In the genomic region with DNA sequence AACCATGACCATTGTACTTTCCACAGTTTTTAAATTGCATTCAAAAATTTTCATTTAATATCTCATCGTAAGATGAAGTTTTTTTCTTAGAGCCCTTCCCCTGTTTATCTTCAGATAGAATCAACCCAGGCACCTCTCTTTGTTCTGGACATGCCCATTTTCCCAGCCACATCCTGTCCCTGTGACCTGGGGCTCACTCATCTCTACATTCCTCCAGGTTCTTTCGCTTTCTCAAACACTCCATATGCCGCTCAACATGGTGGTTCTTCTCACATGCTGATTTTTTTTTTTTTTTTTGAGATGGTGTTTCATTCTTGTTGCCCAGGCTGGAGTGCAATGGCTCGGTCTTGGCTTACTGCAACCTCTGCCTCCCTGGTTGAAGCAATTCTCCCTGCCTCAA, we compare ENCODE assay signal across 11 cellular contexts. TPM values are rescaled to one million over a fixed set of nuclear protein-coding genes. Genes with fewer than 3 reads are reported as not detected.
A peak's percentile ranks its signal among the peaks of the same experiment; 100 is the strongest.
DNase-seq lines count a peak whose midpoint lies in the region; ATAC-seq and TF ChIP-seq lines count a peak whose summit lies in the region.
"Not testable (repeated sequence)": the region's sequence is repeated elsewhere in the genome, so short reads cannot be mapped to it uniquely, and the experiment has no call there.
"Had no signal": no experiment of that assay in that cellular context is flagged by ENCODE, and none has a peak within 500 bp of the region (broad histone marks: within the 10 kb centered on the region; RNA-seq: fewer than 3 reads in every experiment).

No MANE protein-coding gene starts in this region.

- H4K20me1 ChIP-seq in Loucy (ENCODE audit: insufficient read depth, low read length, poor library complexity, severe bottlenecking): not testable (repeated sequence)

- not testable (repeated sequence) for H3K79me2 ChIP-seq in Loucy (ENCODE audit: insufficient read depth, low read length)

- H3F3A ChIP-seq in Loucy (ENCODE audit: low read depth): not testable (repeated sequence)

- H3K4me1 ChIP-seq in Loucy (ENCODE audit: insufficient read depth, low read length, poor library complexity, severe bottlenecking): peaks cover 19% of the 10 kb centered on the region

- not testable (repeated sequence) for ATAC-seq in effector memory CD8-positive, alpha-beta T cell (replicated peaks)
- peak; percentile 20 to 24 (median 24) for ATAC-seq in natural killer cell

- not testable (repeated sequence) for TF ChIP-seq CTCF in Loucy (conservative IDR thresholded peaks at IDR 0.05; ENCODE audit: low read length); natural killer cell (IDR thresholded peaks at IDR 0.05)

- not testable (repeated sequence) for H3K36me3 ChIP-seq in Loucy (ENCODE audit: insufficient read depth, low read length)

- H3K9me3 Mint-ChIP-seq in activated CD4-positive, alpha-beta T cell treated with anti-CD3 and anti-CD28 coated beads, Interleukin-2, amount 10 ng/mL, durations not matched to agents 24 days and 14 days; activated T-helper 2 cell treated with anti-CD3 and anti-CD28 coated beads, Interferon-gamma antibody, Interleukin-2, Interleukin-4, amounts not matched to agents 10 μg/mL and 5 μg/mL and 100 μg/mL, durations not matched to agents 14 hours and 24 hours and 36 hours; activated naive CD4-positive, alpha-beta T cell treated with anti-CD3 and anti-CD28 coated beads, Interleukin-2, amount 50 U/mL, for 24 hours; effector memory CD8-positive, alpha-beta T cell; natural killer cell: not testable (repeated sequence)

- intact Hi-C loops in activated CD4-positive, alpha-beta T cell treated with anti-CD3 and anti-CD28 coated beads, Interleukin-2, amount 10 ng/mL, durations not matched to agents 24 days and 14 days (cut with micrococcal nuclease); activated T-helper 2 cell treated with anti-CD3 and anti-CD28 coated beads, Interferon-gamma antibody, Interleukin-2, Interleukin-4, amounts not matched to agents 10 μg/mL and 5 μg/mL and 100 μg/mL, durations not matched to agents 14 hours and 24 hours and 36 hours (cut with micrococcal nuclease); natural killer cell (cut with micrococcal nuclease): not testable (repeated sequence)

- DNase-seq in activated CD4-positive, alpha-beta T cell treated with anti-CD3 and anti-CD28 coated beads, Interleukin-2, amount 10 ng/mL, durations not matched to agents 24 days and 14 days; activated T-helper 2 cell treated with anti-CD3 and anti-CD28 coated beads, Interferon-gamma antibody, Interleukin-2, Interleukin-4, amounts not matched to agents 10 μg/mL and 5 μg/mL and 100 μg/mL, durations not matched to agents 14 hours and 24 hours and 36 hours (ENCODE audit: low spot score); effector memory CD8-positive, alpha-beta T cell; natural killer cell: not testable (repeated sequence)

- not testable (repeated sequence) for H3K27me3 Mint-ChIP-seq in activated CD4-positive, alpha-beta T cell treated with anti-CD3 and anti-CD28 coated beads, Interleukin-2, amount 10 ng/mL, durations not matched to agents 24 days and 14 days; activated T-helper 2 cell treated with anti-CD3 and anti-CD28 coated beads, Interferon-gamma antibody, Interleukin-2, Interleukin-4, amounts not matched to agents 10 μg/mL and 5 μg/mL and 100 μg/mL, durations not matched to agents 14 hours and 24 hours and 36 hours (ENCODE audit: low read depth); activated naive CD4-positive, alpha-beta T cell treated with anti-CD3 and anti-CD28 coated beads, Interleukin-2, amount 50 U/mL, for 24 hours; natural killer cell (ENCODE audit: low read depth in 2 of 2)
- H3K27me3 Mint-ChIP-seq in effector memory CD8-positive, alpha-beta T cell: peaks cover 0 to 23% of the 10 kb centered on the region in 2 donors

- H3K9me2 ChIP-seq in Loucy (replicated peaks; ENCODE audit: low read depth, low read length): not testable (repeated sequence)

- not testable (repeated sequence) for H2AFZ ChIP-seq in Loucy (ENCODE audit: low read length)

- H3K9ac ChIP-seq in Loucy (ENCODE audit: low read depth, low read length, poor library complexity, severe bottlenecking): not testable (repeated sequence)

- H3K4me1 Mint-ChIP-seq in activated CD4-positive, alpha-beta T cell treated with anti-CD3 and anti-CD28 coated beads, Interleukin-2, amount 10 ng/mL, durations not matched to agents 24 days and 14 days: peaks cover 22% of the 10 kb centered on the region
- peaks cover 33% of the 10 kb centered on the region for H3K4me1 Mint-ChIP-seq in activated T-helper 2 cell treated with anti-CD3 and anti-CD28 coated beads, Interferon-gamma antibody, Interleukin-2, Interleukin-4, amounts not matched to agents 10 μg/mL and 5 μg/mL and 100 μg/mL, durations not matched to agents 14 hours and 24 hours and 36 hours (ENCODE audit: low read depth)
- not testable (repeated sequence) for H3K4me1 Mint-ChIP-seq in activated naive CD4-positive, alpha-beta T cell treated with anti-CD3 and anti-CD28 coated beads, Interleukin-2, amount 50 U/mL, for 24 hours
- peaks cover 27 to 32% of the 10 kb centered on the region in 2 donors for H3K4me1 Mint-ChIP-seq in effector memory CD8-positive, alpha-beta T cell (ENCODE audit: low read depth in 2 of 2)
- H3K4me1 Mint-ChIP-seq in natural killer cell: peaks cover 54 to 62% of the 10 kb centered on the region in 2 donors

- peak overlapping the region; percentile 32 for H3K27ac Mint-ChIP-seq in activated CD4-positive, alpha-beta T cell treated with anti-CD3 and anti-CD28 coated beads, Interleukin-2, amount 10 ng/mL, durations not matched to agents 24 days and 14 days
- H3K27ac Mint-ChIP-seq in activated T-helper 2 cell treated with anti-CD3 and anti-CD28 coated beads, Interferon-gamma antibody, Interleukin-2, Interleukin-4, amounts not matched to agents 10 μg/mL and 5 μg/mL and 100 μg/mL, durations not matched to agents 14 hours and 24 hours and 36 hours: not testable (repeated sequence)
- peak overlapping the region; percentile 41 for H3K27ac Mint-ChIP-seq in activated naive CD4-positive, alpha-beta T cell treated with anti-CD3 and anti-CD28 coated beads, Interleukin-2, amount 50 U/mL, for 24 hours
- peak overlapping the region; percentile 54 to 80 for H3K27ac Mint-ChIP-seq in effector memory CD8-positive, alpha-beta T cell
- H3K27ac Mint-ChIP-seq in natural killer cell: peak overlapping the region; percentile 87 to 91

- not testable (repeated sequence) for H3K9me3 ChIP-seq in Loucy (ENCODE audit: insufficient read depth, low read depth, low read length)

- peak overlapping the region; percentile 34 for H3K4me2 ChIP-seq in Loucy (ENCODE audit: low read depth, low read length, poor library complexity, severe bottlenecking)

- H3K36me3 Mint-ChIP-seq in activated CD4-positive, alpha-beta T cell treated with anti-CD3 and anti-CD28 coated beads, Interleukin-2, amount 10 ng/mL, durations not matched to agents 24 days and 14 days (ENCODE audit: low read depth); activated naive CD4-positive, alpha-beta T cell treated with anti-CD3 and anti-CD28 coated beads, Interleukin-2, amount 50 U/mL, for 24 hours; effector memory CD8-positive, alpha-beta T cell (ENCODE audit: insufficient read depth); natural killer cell: not testable (repeated sequence)
- peaks cover 15% of the 10 kb centered on the region for H3K36me3 Mint-ChIP-seq in activated T-helper 2 cell treated with anti-CD3 and anti-CD28 coated beads, Interferon-gamma antibody, Interleukin-2, Interleukin-4, amounts not matched to agents 10 μg/mL and 5 μg/mL and 100 μg/mL, durations not matched to agents 14 hours and 24 hours and 36 hours (ENCODE audit: low read depth)

- peak overlapping the region; percentile 28 for H3K4me3 Mint-ChIP-seq in activated CD4-positive, alpha-beta T cell treated with anti-CD3 and anti-CD28 coated beads, Interleukin-2, amount 10 ng/mL, durations not matched to agents 24 days and 14 days
- H3K4me3 Mint-ChIP-seq in activated T-helper 2 cell treated with anti-CD3 and anti-CD28 coated beads, Interferon-gamma antibody, Interleukin-2, Interleukin-4, amounts not matched to agents 10 μg/mL and 5 μg/mL and 100 μg/mL, durations not matched to agents 14 hours and 24 hours and 36 hours (ENCODE audit: low read depth): peak overlapping the region; percentile 58
- H3K4me3 Mint-ChIP-seq in activated naive CD4-positive, alpha-beta T cell treated with anti-CD3 and anti-CD28 coated beads, Interleukin-2, amount 50 U/mL, for 24 hours: not testable (repeated sequence)
- H3K4me3 Mint-ChIP-seq in effector memory CD8-positive, alpha-beta T cell: peak overlapping the region; percentile 36 to 78
- H3K4me3 Mint-ChIP-seq in natural killer cell: peak overlapping the region; percentile 86

- H3K27me3 ChIP-seq in Loucy (ENCODE audit: insufficient read depth, low read length, poor library complexity, severe bottlenecking): not testable (repeated sequence)

- not testable (repeated sequence) for H3K4me3 ChIP-seq in Loucy (ENCODE audit: low read length, poor library complexity, severe bottlenecking)

RNA-seq across cellular contexts. Expression of a gene that starts 2.9 kb away (rescaled TPM):
- 34.2 and 35.0 TPM in 2 replicates for total RNA-seq in activated CD4-positive, alpha-beta T cell treated with anti-CD3 and anti-CD28 coated beads, Interleukin-2, amount 10 ng/mL, durations not matched to agents 24 days and 14 days
- 76.8 and 77.7 TPM in 2 replicates for total RNA-seq in activated T-helper 2 cell treated with anti-CD3 and anti-CD28 coated beads, Interferon-gamma antibody, Interleukin-2, Interleukin-4, amounts not matched to agents 10 μg/mL and 5 μg/mL and 100 μg/mL, durations not matched to agents 14 hours and 24 hours and 36 hours
- 10 to 100 TPM; 44.1 to 67.7 (median 53.3) TPM for total RNA-seq in natural killer cell
- total RNA-seq: A673; Caco-2; Calu3; CD8-positive, alpha-beta T cell had no signal

RNA-seq across cellular contexts. Expression of a gene that starts 32.4 kb away (rescaled TPM):
- 0.61 and 0.64 TPM in 2 replicates for total RNA-seq in activated CD4-positive, alpha-beta T cell treated with anti-CD3 and anti-CD28 coated beads, Interleukin-2, amount 10 ng/mL, durations not matched to agents 24 days and 14 days
- total RNA-seq in activated T-helper 2 cell treated with anti-CD3 and anti-CD28 coated beads, Interferon-gamma antibody, Interleukin-2, Interleukin-4, amounts not matched to agents 10 μg/mL and 5 μg/mL and 100 μg/mL, durations not matched to agents 14 hours and 24 hours and 36 hours: 1.0 TPM in 1 of 2 replicates, not detected in the other
- total RNA-seq in natural killer cell: not detected
- total RNA-seq: CD4-positive, alpha-beta T cell; CD8-positive, alpha-beta T cell had no signal

RNA-seq across cellular contexts. Expression of a gene that starts 42.0 kb away (rescaled TPM):
- total RNA-seq in activated CD4-positive, alpha-beta T cell treated with anti-CD3 and anti-CD28 coated beads, Interleukin-2, amount 10 ng/mL, durations not matched to agents 24 days and 14 days: 8.2 and 8.3 TPM in 2 replicates
- total RNA-seq in activated T-helper 2 cell treated with anti-CD3 and anti-CD28 coated beads, Interferon-gamma antibody, Interleukin-2, Interleukin-4, amounts not matched to agents 10 μg/mL and 5 μg/mL and 100 μg/mL, durations not matched to agents 14 hours and 24 hours and 36 hours: 7.5 and 8.1 TPM in 2 replicates
- 1 to 10 TPM; 3.2 to 5.6 (median 4.3) TPM for total RNA-seq in natural killer cell

RNA-seq across cellular contexts. Expression of a gene that starts 56.5 kb away (rescaled TPM):
- total RNA-seq in activated CD4-positive, alpha-beta T cell treated with anti-CD3 and anti-CD28 coated beads, Interleukin-2, amount 10 ng/mL, durations not matched to agents 24 days and 14 days: 202 and 214 TPM in 2 replicates
- 203 and 209 TPM in 2 replicates for total RNA-seq in activated T-helper 2 cell treated with anti-CD3 and anti-CD28 coated beads, Interferon-gamma antibody, Interleukin-2, Interleukin-4, amounts not matched to agents 10 μg/mL and 5 μg/mL and 100 μg/mL, durations not matched to agents 14 hours and 24 hours and 36 hours
- total RNA-seq in natural killer cell: 100 to 1,000 TPM; 479 to 563 (median 507) TPM
